ENCODE assay signal across 9 cellular contexts in genomic region chr1:32695098-32695904, GRCh38. TPM values are rescaled to one million over a fixed set of nuclear protein-coding genes. Genes with fewer than 3 reads are reported as not detected.
DNase-seq lines count a peak whose midpoint lies in the region; ATAC-seq and TF ChIP-seq lines count a peak whose summit lies in the region.
"Had no signal": no experiment of that assay in that cellular context is flagged by ENCODE, and none has a peak within 500 bp of the region (broad histone marks: within the 10 kb centered on the region; RNA-seq: fewer than 3 reads in every experiment).

No MANE protein-coding gene starts in this region.

- peaks cover 5% of the 10 kb centered on the region; the same call in 1 of the 2 replicates for H3K4me1 ChIP-seq in SJCRH30
- H3K4me1 ChIP-seq in psoas muscle: peaks cover 46% of the 10 kb centered on the region
- H3K4me1 ChIP-seq: parathyroid adenoma had no signal

- DNase-seq in EL (peak; percentile 91), SJCRH30 (peak; percentile 45 to 52), fibroblast of mammary gland (ENCODE audit: low read depth) (peak; percentile 69), psoas muscle (peak; percentile 83 to 89)
- DNase-seq in activated naive CD4-positive, alpha-beta T cell treated with anti-CD3 and anti-CD28 coated beads, Interleukin-2, amount 50 U/mL, for 16 hours: no peak
- no peak for DNase-seq in activated CD4-positive, alpha-beta T cell treated with anti-CD3 and anti-CD28 coated beads, Interleukin-2, amount 50 U/mL, for 1 hour

- peak; percentile 42 to 67 (median 52) for ATAC-seq in psoas muscle
- ATAC-seq in GM18870 (IDR thresholded peaks at IDR 0.05; ENCODE audit: unreplicated experiment): no peak
- no peak for ATAC-seq in GM21360 (IDR thresholded peaks at IDR 0.05; ENCODE audit: unreplicated experiment)

- WGBS in psoas muscle, 3 donors: 24 to 42% (median 25%) methylated on average over 17 of the region's 17 CpGs

- TF ChIP-seq CTCF in fibroblast of mammary gland (conservative IDR thresholded peaks at IDR 0.05; ENCODE audit: control insufficient read depth, insufficient read depth, low read depth, low read length) (no peak), psoas muscle (IDR thresholded peaks at IDR 0.05) (no peak)

- intact Hi-C loops in psoas muscle (cut with DNase I): no loop called here

- no peaks in the 10 kb centered on the region for H3K9me3 ChIP-seq in SJCRH30 (replicated peaks)
- H3K9me3 ChIP-seq in psoas muscle: no peaks in the 10 kb centered on the region

- H3K27ac ChIP-seq in SJCRH30: no peak overlapping the region
- H3K27ac ChIP-seq in psoas muscle: peak overlapping the region; percentile 48
- H3K27ac ChIP-seq: parathyroid adenoma had no signal

- H3K27me3 ChIP-seq in SJCRH30 (no peaks in the 10 kb centered on the region), psoas muscle (ENCODE audit: insufficient read depth in 3 of 3, low read length in 2 of 3) (no peaks in the 10 kb centered on the region)

- no peaks in the 10 kb centered on the region; the same call in 1 of the 2 replicates for H3K36me3 ChIP-seq in SJCRH30
- H3K36me3 ChIP-seq in psoas muscle (ENCODE audit: insufficient read depth in 1 of 2, low read depth in 1 of 2): peaks cover 3 to 58% of the 10 kb centered on the region in 2 donors

- H3K4me3 ChIP-seq in SJCRH30: no peak overlapping the region
- no peak overlapping the region for H3K4me3 ChIP-seq in fibroblast of mammary gland (ENCODE audit: control insufficient read depth, low read depth, low read length)
- H3K4me3 ChIP-seq in psoas muscle: peak overlapping the region; percentile 23

RNA-seq across cellular contexts. Expression of gene SYNC, which starts 7.3 kb away (rescaled TPM):
- total RNA-seq in SJCRH30 (2014; rRNA removed; shearing (Covaris generic)): 1.1 and 1.6 TPM in 2 replicates
- 10 to 100 TPM; 40.4 to 82.5 (median 54.4) TPM for total RNA-seq in psoas muscle
- 10 to 100 TPM; 46.1 to 74.7 (median 49.1) TPM for polyA plus RNA-seq in psoas muscle

RNA-seq across cellular contexts. Expression of gene RBBP4, which starts 44.3 kb away (rescaled TPM):
- 395 and 437 TPM in 2 replicates for total RNA-seq in SJCRH30 (2014; rRNA removed; shearing (Covaris generic))
- total RNA-seq in psoas muscle: 10 to 100 TPM; 66.3 to 87.8 (median 85.1) TPM
- 10 to 100 TPM; 29.5 to 59.7 (median 46.6) TPM for polyA plus RNA-seq in psoas muscle

RNA-seq across cellular contexts. Expression of gene ZBTB8OS, which starts 45.0 kb away (rescaled TPM):
- 55.7 and 73.9 TPM in 2 replicates for total RNA-seq in SJCRH30 (2014; rRNA removed; shearing (Covaris generic))
- total RNA-seq in psoas muscle: 10 to 100 TPM; 25.3 to 38.5 (median 29.4) TPM
- polyA plus RNA-seq in psoas muscle: 10 to 100 TPM; 42.9 to 76.4 (median 47.6) TPM

Comparison
In these comparisons a context has a peak if more than half of its experiments do, and no peak if none do; other contexts are left out.
1. DNase-seq: peak in EL (single experiment), SJCRH30 (2 of 2), fibroblast of mammary gland (single experiment) and psoas muscle (2 of 2); none in activated naive CD4-positive, alpha-beta T cell treated with anti-CD3 and anti-CD28 coated beads, Interleukin-2, amount 50 U/mL, for 16 hours (single experiment) and activated CD4-positive, alpha-beta T cell treated with anti-CD3 and anti-CD28 coated beads, Interleukin-2, amount 50 U/mL, for 1 hour (single experiment).
2. ATAC-seq: peak in psoas muscle (4 of 4); none in GM18870 (single experiment) and GM21360 (single experiment).
3. RNA of gene SYNC, which starts 7.3 kb away (total RNA-seq): 40.4 to 82.5 TPM in psoas muscle; 1.1 to 1.6 TPM in SJCRH30; every median in the first group is over 10 times any median in the second.